Comparison of ENCODE assay signal across 31 cellular contexts in the genomic region with DNA sequence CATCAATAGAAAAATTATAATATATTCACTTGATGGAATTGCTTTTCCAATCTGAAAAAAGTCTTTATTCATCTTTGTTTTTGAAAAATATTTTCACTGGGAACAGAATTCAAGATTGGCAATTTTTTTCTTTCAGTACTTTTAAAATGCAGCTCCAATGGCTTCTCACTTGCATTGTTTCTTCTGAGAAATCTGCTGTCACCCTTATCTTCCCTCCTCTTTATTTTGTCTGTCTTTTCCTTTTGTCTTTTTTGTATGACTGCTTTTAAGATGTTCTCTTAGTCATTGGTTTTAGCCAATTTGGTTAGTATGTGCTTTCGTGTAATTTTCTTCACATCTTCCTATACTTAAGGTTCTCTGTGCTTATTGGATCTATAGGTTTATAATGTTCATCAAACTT.
"Had no signal": no experiment of that assay in that cellular context is flagged by ENCODE, and none has a peak within 500 bp of the region (broad histone marks: within the 10 kb centered on the region; RNA-seq: fewer than 3 reads in every experiment).

No MANE protein-coding gene starts in this region.

- H3K9me3 ChIP-seq: testis, thyroid gland, upper lobe of right lung had no signal

- H3K4me2 ChIP-seq: neural progenitor cell had no signal

- H3K4me3 ChIP-seq: left lung, lung, neural progenitor cell, right atrium auricular region, skin epidermis, stomach, testis, thyroid gland, transverse colon, upper lobe of right lung had no signal

- H3K27ac Mint-ChIP-seq: immature natural killer cell; mesothelial cell of epicardium; naive B cell; natural killer cell; nephron progenitor cell; neural progenitor cell; stimulated activated naive B cell treated with anti-CD40 and anti-IgM and Interleukin-4, amounts not matched to agents 10 μg/mL and 1 μg/mL and 100 μg/mL, for 72 hours had no signal

- ATAC-seq: left colon; left lung; natural killer cell; sciatic nerve; stimulated activated naive B cell treated with anti-CD40 and anti-IgM and Interleukin-4, amounts not matched to agents 10 μg/mL and 1 μg/mL and 100 μg/mL, for 72 hours; stimulated activated naive CD8-positive, alpha-beta T cell treated with anti-CD3 and anti-CD28 coated beads, Interleukin-15, Interleukin-2, amounts not matched to agents 100 U/mL and 50 U/mL, for 24 hours; upper lobe of right lung had no signal

- H3K4me3 Mint-ChIP-seq: immature natural killer cell; mesothelial cell of epicardium; naive B cell; natural killer cell; nephron progenitor cell; neural progenitor cell; stimulated activated naive B cell treated with anti-CD40 and anti-IgM and Interleukin-4, amounts not matched to agents 10 μg/mL and 1 μg/mL and 100 μg/mL, for 72 hours had no signal

- H3K79me2 ChIP-seq: parathyroid adenoma had no signal

- H3K36me3 ChIP-seq: left lung, neutrophil, right atrium auricular region, stomach, thyroid gland, transverse colon, upper lobe of right lung had no signal

- H2AFZ ChIP-seq: neural progenitor cell, parathyroid adenoma had no signal

- H3K4me1 ChIP-seq: parathyroid adenoma, right atrium auricular region, testis, transverse colon, upper lobe of right lung had no signal

- H3K27ac ChIP-seq: left lung, neural progenitor cell, neutrophil, parathyroid adenoma, right atrium auricular region, skin epidermis, stomach, testis, thyroid gland, transverse colon, upper lobe of right lung had no signal

- H3K27me3 ChIP-seq: left lung, neural progenitor cell, neutrophil, right atrium auricular region, stomach, testis, thyroid gland, transverse colon, upper lobe of right lung had no signal

- H3K9ac ChIP-seq: neural progenitor cell, parathyroid adenoma had no signal

- DNase-seq: hypothalamus; immature natural killer cell; kidney; left colon; left lung; mesendoderm; naive B cell; natural killer cell; nephron progenitor cell; occipital lobe; stimulated activated CD4-positive, alpha-beta T cell treated with anti-CD3 and anti-CD28 coated beads, Interleukin-12 subunit alpha, Interleukin-12 subunit beta, amount 100 ng/mL, for 4 hours; stimulated activated CD4-positive, alpha-beta T cell treated with anti-CD3 and anti-CD28 coated beads, Interleukin-15, amount 100 ng/mL, for 24 hours; stimulated activated CD4-positive, alpha-beta T cell treated with anti-CD3 and anti-CD28 coated beads, Interleukin-2, amount 100 ng/mL, for 24 hours; stimulated activated CD4-positive, alpha-beta T cell treated with anti-CD3 and anti-CD28 coated beads, Interleukin-4, amount 100 ng/mL, for 1 hour; stimulated activated naive B cell treated with anti-CD40 and anti-IgM and Interleukin-4, amounts not matched to agents 10 μg/mL and 1 μg/mL and 100 μg/mL, for 72 hours; stimulated activated naive CD8-positive, alpha-beta T cell treated with anti-CD3 and anti-CD28 coated beads, Interleukin-15, Interleukin-2, amounts not matched to agents 100 U/mL and 50 U/mL, for 24 hours; stomach; testis; thyroid gland; transverse colon; upper lobe of right lung had no signal

- FAIRE-seq: islet of Langerhans, kidney, urothelium cell line had no signal

- H3K4me1 Mint-ChIP-seq: immature natural killer cell; naive B cell; natural killer cell; nephron progenitor cell; neural progenitor cell; stimulated activated naive B cell treated with anti-CD40 and anti-IgM and Interleukin-4, amounts not matched to agents 10 μg/mL and 1 μg/mL and 100 μg/mL, for 72 hours had no signal

- H3K36me3 Mint-ChIP-seq: neural progenitor cell had no signal
